In the genomic region with DNA sequence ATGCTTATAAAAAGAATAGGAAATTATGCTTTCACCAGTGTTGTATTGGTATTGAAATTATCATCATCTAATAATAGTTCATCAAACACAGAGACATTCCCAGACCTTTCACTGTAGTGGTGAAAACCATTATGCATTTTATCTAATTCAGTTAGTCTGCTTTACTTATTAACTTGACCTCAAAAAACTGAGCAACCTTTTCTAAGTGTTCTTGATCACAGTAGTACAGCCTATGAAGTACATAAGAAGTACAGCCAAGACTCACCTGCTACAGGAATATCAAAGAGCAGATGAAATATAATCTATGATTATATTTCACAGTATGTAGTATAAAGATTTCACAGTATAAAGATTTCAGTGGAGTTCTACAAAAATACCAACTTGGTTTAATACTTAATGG, we compare ENCODE assay signal across 17 cellular contexts.
DNase-seq lines count a peak whose midpoint lies in the region; ATAC-seq, FAIRE-seq and TF ChIP-seq lines count a peak whose summit lies in the region.
"Had no signal": no experiment of that assay in that cellular context is flagged by ENCODE, and none has a peak within 500 bp of the region (broad histone marks: within the 10 kb centered on the region; RNA-seq: fewer than 3 reads in every experiment).

No MANE protein-coding gene starts in this region.

- no peaks in the 10 kb centered on the region for H3K9me3 ChIP-seq in A549
- no peaks in the 10 kb centered on the region for H3K9me3 ChIP-seq in small intestine (ENCODE audit: control insufficient read depth, low read depth)
- H3K9me3 ChIP-seq in SK-N-SH: no peaks in the 10 kb centered on the region

- H3K4me1 Mint-ChIP-seq in chondrocyte (ENCODE audit: low read depth): peaks cover 59% of the 10 kb centered on the region
- H3K4me1 Mint-ChIP-seq in mesothelial cell of epicardium: peaks cover 47% of the 10 kb centered on the region

- H3K4me3 Mint-ChIP-seq in chondrocyte (ENCODE audit: unreplicated experiment) (no peak overlapping the region), mesothelial cell of epicardium (no peak overlapping the region)

- no peaks in the 10 kb centered on the region for H3K79me2 ChIP-seq in SK-N-SH (ENCODE audit: insufficient read depth)

- ATAC-seq in A549 (no peak), GM21737 (IDR thresholded peaks at IDR 0.05; ENCODE audit: unreplicated experiment) (no peak), HG03159 (IDR thresholded peaks at IDR 0.05; ENCODE audit: unreplicated experiment) (no peak)

- H4K20me1 ChIP-seq in SK-N-SH (ENCODE audit: insufficient read depth): no peaks in the 10 kb centered on the region

- POLR2A ChIA-PET in A549 (lab: Yijun Ruan, JAX) (no interaction called here), SK-N-SH (lab: Yijun Ruan, JAX) (no interaction called here)

- H2AFZ ChIP-seq in SK-N-SH (ENCODE audit: low read depth): no peak overlapping the region
- H2AFZ ChIP-seq: PC-9 had no signal

- TF ChIP-seq EP300 in A549 (IDR thresholded peaks at IDR 0.05) (no peak), SK-N-SH (IDR thresholded peaks at IDR 0.05; ENCODE audit: borderline replicate concordance in 1 of 2, low read depth in 1 of 2, low read length in 1 of 2) (no peak)

- no peaks in the 10 kb centered on the region for H3K9me2 ChIP-seq in SK-N-SH

- peaks cover 43% of the 10 kb centered on the region for H3K4me1 ChIP-seq in A549
- H3K4me1 ChIP-seq in small intestine (ENCODE audit: control insufficient read depth in 2 of 2, insufficient read depth in 1 of 2, low read depth in 1 of 2, low read length in 1 of 2): peaks cover 0 to 9% of the 10 kb centered on the region in 2 donors
- H3K4me1 ChIP-seq in SK-N-SH (ENCODE audit: control insufficient read depth in 1 of 2, insufficient read depth in 2 of 2, low read depth in 1 of 2, low read length in 1 of 2): peaks cover 14 to 27% of the 10 kb centered on the region in 2 experiments

- H3K27ac ChIP-seq in A549 (no peak overlapping the region), small intestine (ENCODE audit: low read depth in 1 of 2, low read length in 1 of 2) (no peak overlapping the region), SK-N-SH (ENCODE audit: low read depth in 2 of 2, low read length in 1 of 2) (no peak overlapping the region)
- H3K27ac ChIP-seq: PC-9 had no signal

- H3K27me3 ChIP-seq in small intestine (ENCODE audit: control insufficient read depth in 2 of 2, insufficient read depth in 2 of 2, low read length in 2 of 2) (no peaks in the 10 kb centered on the region), SK-N-SH (ENCODE audit: insufficient read depth) (no peaks in the 10 kb centered on the region)

- peaks cover 34% of the 10 kb centered on the region for H3F3A ChIP-seq in SK-N-SH (replicated peaks; ENCODE audit: insufficient read depth)

- TF ChIP-seq RAD21 in A549 (conservative IDR thresholded peaks at IDR 0.05 in 1 of 2, IDR thresholded peaks at IDR 0.05 in 1 of 2): no peak
- no peak for TF ChIP-seq RAD21 in SK-N-SH (IDR thresholded peaks at IDR 0.05; ENCODE audit: low read length)

- H3K9me3 Mint-ChIP-seq in chondrocyte (ENCODE audit: low read depth) (no peaks in the 10 kb centered on the region), mesothelial cell of epicardium (no peaks in the 10 kb centered on the region)

- no peaks in the 10 kb centered on the region for H3K36me3 Mint-ChIP-seq in chondrocyte (ENCODE audit: low read depth)
- no peaks in the 10 kb centered on the region for H3K36me3 Mint-ChIP-seq in mesothelial cell of epicardium

- DNase-seq in A549 (ENCODE audit: low read depth in 1 of 2, low spot score in 1 of 2): no peak
- no peak for DNase-seq in chondrocyte (ENCODE audit: low spot score)
- DNase-seq in mesothelial cell of epicardium (ENCODE audit: low spot score in 2 of 2, unreplicated experiment in 2 of 2): no peak
- no peak for DNase-seq in small intestine
- DNase-seq in SK-N-SH: no peak
- DNase-seq in T-helper 1 cell: no peak
- DNase-seq: C1 segment of cervical spinal cord, DMS 273 treated with DMSO at 0.1 percent for 48 hours, KBM-7, NCI-H1436, NCI-H2029 treated with DMSO at 0.1 percent for 48 hours, NCI-H510A treated with DMSO at 0.1 percent for 48 hours, NCI-H82, PC-9 had no signal

- H3K4me3 ChIP-seq in A549 (no peak overlapping the region), small intestine (ENCODE audit: low read depth in 1 of 2, low read length in 2 of 2) (no peak overlapping the region), SK-N-SH (ENCODE audit: low read depth in 2 of 2, low read length in 1 of 2) (no peak overlapping the region)
- H3K4me3 ChIP-seq: PC-9 had no signal

- CTCF ChIA-PET in A549 (lab: Yijun Ruan, JAX): interaction anchor here (0.7 kb wide), 1 partner anchor 196 kb away, joined by 3 read pairs; no protein-coding TSS in a partner anchor
- CTCF ChIA-PET in SK-N-SH (lab: Yijun Ruan, JAX): no interaction called here

- TF ChIP-seq POLR2A in A549 (IDR thresholded peaks at IDR 0.05; ENCODE audit: low read length): no peak

- no peak for TF ChIP-seq CTCF in A549 (IDR thresholded peaks at IDR 0.05)
- TF ChIP-seq CTCF in chondrocyte (IDR thresholded peaks at IDR 0.05): no peak
- no peak for TF ChIP-seq CTCF in mesothelial cell of epicardium (IDR thresholded peaks at IDR 0.05; ENCODE audit: unreplicated experiment)
- no peak for TF ChIP-seq CTCF in SK-N-SH (IDR thresholded peaks at IDR 0.05)

- no peak overlapping the region for H3K4me2 ChIP-seq in A549
- no peak overlapping the region for H3K4me2 ChIP-seq in SK-N-SH
- H3K4me2 ChIP-seq: PC-9 had no signal

- H3K27me3 Mint-ChIP-seq in chondrocyte (ENCODE audit: low read depth) (no peaks in the 10 kb centered on the region), mesothelial cell of epicardium (ENCODE audit: low read depth) (no peaks in the 10 kb centered on the region)

- H3K27ac Mint-ChIP-seq in chondrocyte (ENCODE audit: unreplicated experiment) (peak overlapping the region; percentile 84), mesothelial cell of epicardium (peak overlapping the region; percentile 73)

- FAIRE-seq in A549 (lab: Jason Lieb, UNC) (peak; percentile 49), small intestine (lab: Jason Lieb, UNC) (peak; percentile 10)
- FAIRE-seq: H1 had no signal

- no peak overlapping the region for H3K9ac ChIP-seq in SK-N-SH

- H3K36me3 ChIP-seq in small intestine (ENCODE audit: control insufficient read depth in 2 of 2, insufficient read depth in 2 of 2, low read length in 2 of 2) (no peaks in the 10 kb centered on the region), SK-N-SH (replicated peaks in 1 of 2; ENCODE audit: control insufficient read depth in 1 of 2, insufficient read depth in 2 of 2, low read length in 1 of 2) (no peaks in the 10 kb centered on the region)

TF ChIP-seq in A549, 52 proteins besides CTCF, POLR2A, EP300 and RAD21 (continues in another document):
- TF ChIP-seq RARB (CRISPR knock-in tag; IDR thresholded peaks at IDR 0.05) (no peak), MAFK (IDR thresholded peaks at IDR 0.05; ENCODE audit: partially characterized antibody) (no peak), RCOR1 (IDR thresholded peaks at IDR 0.05; ENCODE audit: low read depth, low read length) (no peak), POLR2AphosphoS2 (conservative IDR thresholded peaks at IDR 0.05; ENCODE audit: low read length) (no peak), FOXS1 (CRISPR knock-in tag; IDR thresholded peaks at IDR 0.05) (no peak), ESRRA (IDR thresholded peaks at IDR 0.05; ENCODE audit: borderline replicate concordance, low read length) (no peak), CHD2 (IDR thresholded peaks at IDR 0.05; ENCODE audit: low read length, partially characterized antibody) (no peak), KDM1A (IDR thresholded peaks at IDR 0.05; ENCODE audit: low read depth) (no peak), BHLHE40 (IDR thresholded peaks at IDR 0.05; ENCODE audit: low read depth, low read length) (no peak), ZNF302 (CRISPR knock-in tag; IDR thresholded peaks at IDR 0.05) (no peak)
- TF ChIP-seq, protein P1, sequence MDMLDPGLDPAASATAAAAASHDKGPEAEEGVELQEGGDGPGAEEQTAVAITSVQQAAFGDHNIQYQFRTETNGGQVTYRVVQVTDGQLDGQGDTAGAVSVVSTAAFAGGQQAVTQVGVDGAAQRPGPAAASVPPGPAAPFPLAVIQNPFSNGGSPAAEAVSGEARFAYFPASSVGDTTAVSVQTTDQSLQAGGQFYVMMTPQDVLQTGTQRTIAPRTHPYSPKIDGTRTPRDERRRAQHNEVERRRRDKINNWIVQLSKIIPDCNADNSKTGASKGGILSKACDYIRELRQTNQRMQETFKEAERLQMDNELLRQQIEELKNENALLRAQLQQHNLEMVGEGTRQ (IDR thresholded peaks at IDR 0.05): no peak

TF ChIP-seq in SK-N-SH, 30 proteins besides CTCF, POLR2A, EP300 and RAD21 (continues in another document):
- TF ChIP-seq MAX (IDR thresholded peaks at IDR 0.05; ENCODE audit: low read depth) (no peak), IRF3 (IDR thresholded peaks at IDR 0.05; ENCODE audit: low read depth, low read length) (no peak)
- TF ChIP-seq, protein P1 (IDR thresholded peaks at IDR 0.05; ENCODE audit: borderline replicate concordance, low read depth, low read length): no peak
